9 cellular contexts compared by ENCODE assay signal in genomic region chr15:58458076-58458475, GRCh38. TPM values are rescaled to one million over a fixed set of nuclear protein-coding genes. Genes with fewer than 3 reads are reported as not detected.
DNase-seq lines count a peak whose midpoint lies in the region; ATAC-seq and TF ChIP-seq lines count a peak whose summit lies in the region.
"Had no signal": no experiment of that assay in that cellular context is flagged by ENCODE, and none has a peak within 500 bp of the region (broad histone marks: within the 10 kb centered on the region; RNA-seq: fewer than 3 reads in every experiment).

No MANE protein-coding gene starts in this region.

- no peaks in the 10 kb centered on the region for H3K9me3 Mint-ChIP-seq in activated naive CD8-positive, alpha-beta T cell (ENCODE audit: low read depth)

- DNase-seq in HUDEP-2 (lab: John Stamatoyannopoulos, UW; ENCODE audit: unreplicated experiment in 76 of 76), result no peak
- DNase-seq in NAMALWA (ENCODE audit: low spot score), result no peak
- no peak for DNase-seq in HK-2 (ENCODE audit: unreplicated experiment)
- DNase-seq in activated naive CD4-positive, alpha-beta T cell (lab: John Stamatoyannopoulos, UW), result no peak
- DNase-seq: NCI-H2171 had no signal

- peak overlapping the region; percentile 73 for H3K27ac ChIP-seq in BLaER1
- peak overlapping the region; percentile 72 to 77 for H3K27ac ChIP-seq in liver (ENCODE audit: low read depth in 1 of 2, low read length in 2 of 2)

- H3K4me3 ChIP-seq in BLaER1, result no peak overlapping the region
- no peak overlapping the region for H3K4me3 ChIP-seq in liver (ENCODE audit: low read depth in 1 of 3, low read length in 3 of 3)

- H3K9me3 ChIP-seq in BLaER1, result no peaks in the 10 kb centered on the region
- no peaks in the 10 kb centered on the region for H3K9me3 ChIP-seq in liver (ENCODE audit: control insufficient read depth in 4 of 4, low read length in 3 of 4)

- no peaks in the 10 kb centered on the region for H3K36me3 ChIP-seq in BLaER1
- H3K36me3 ChIP-seq in liver (ENCODE audit: control insufficient read depth in 4 of 4, insufficient read depth in 3 of 4, low read depth in 1 of 4, low read length in 3 of 4), result no peaks in the 10 kb centered on the region

- H3K4me1 ChIP-seq in BLaER1 (peaks cover 97% of the 10 kb centered on the region), liver (ENCODE audit: control insufficient read depth in 4 of 4, insufficient read depth in 4 of 4, low read length in 3 of 4) (peaks cover 13 to 29% (median 18%) of the 10 kb centered on the region in 4 donors)

- H3K4me1 Mint-ChIP-seq in activated naive CD8-positive, alpha-beta T cell (ENCODE audit: low read depth), result peaks cover 80% of the 10 kb centered on the region

- peak overlapping the region; percentile 11 for H3K4me3 Mint-ChIP-seq in activated naive CD8-positive, alpha-beta T cell

- peak; percentile 38 for ATAC-seq in HG03135 (IDR thresholded peaks at IDR 0.05; ENCODE audit: unreplicated experiment)

- peak overlapping the region; percentile 89 for H3K4me2 ChIP-seq in BLaER1

- H3K36me3 Mint-ChIP-seq in activated naive CD8-positive, alpha-beta T cell, result peaks cover 5% of the 10 kb centered on the region

- H3K9ac ChIP-seq in BLaER1 (peak overlapping the region; percentile 45; the same call in 1 of the 2 replicates), liver (ENCODE audit: low read depth in 1 of 2, low read length in 2 of 2) (no peak overlapping the region)

- no peak for TF ChIP-seq CTCF in liver (IDR thresholded peaks at IDR 0.05; ENCODE audit: low read depth, low read length, missing input control)

- peak; percentile 43 to 54 for TF ChIP-seq RAD21 in liver (IDR thresholded peaks at IDR 0.05)

- no peaks in the 10 kb centered on the region for H4K20me1 ChIP-seq in BLaER1

- H3K27me3 ChIP-seq in BLaER1 (no peaks in the 10 kb centered on the region), liver (ENCODE audit: control insufficient read depth in 4 of 4, insufficient read depth in 4 of 4, low read length in 3 of 4) (no peaks in the 10 kb centered on the region)

- no peaks in the 10 kb centered on the region for H3K27me3 Mint-ChIP-seq in activated naive CD8-positive, alpha-beta T cell

- peak overlapping the region; percentile 92 for H3K27ac Mint-ChIP-seq in activated naive CD8-positive, alpha-beta T cell

- WGBS in liver, result 23% methylated on average over 3 of the region's 3 CpGs

TF ChIP-seq in liver, 16 proteins besides CTCF, POLR2A, EP300 and RAD21:
- TF ChIP-seq RXRA (IDR thresholded peaks at IDR 0.05) (peak; percentile 71 to 86), EGR1 (IDR thresholded peaks at IDR 0.05; ENCODE audit: low read depth in 2 of 2) (peak; percentile 64 to 66), NR2F2 (IDR thresholded peaks at IDR 0.05) (no peak), HNF4A (conservative IDR thresholded peaks at IDR 0.05) (peak; percentile 93 to 96), SP1 (IDR thresholded peaks at IDR 0.05) (peak; percentile 67), FOXA2 (IDR thresholded peaks at IDR 0.05) (no peak), ATF3 (IDR thresholded peaks at IDR 0.05) (no peak), FOXA1 (IDR thresholded peaks at IDR 0.05) (no peak), JUND (IDR thresholded peaks at IDR 0.05) (peak; percentile 78 to 84), MAX (IDR thresholded peaks at IDR 0.05) (peak; percentile 79), HNF4G (IDR thresholded peaks at IDR 0.05) (peak; percentile 82)
- TF ChIP-seq, protein P1, sequence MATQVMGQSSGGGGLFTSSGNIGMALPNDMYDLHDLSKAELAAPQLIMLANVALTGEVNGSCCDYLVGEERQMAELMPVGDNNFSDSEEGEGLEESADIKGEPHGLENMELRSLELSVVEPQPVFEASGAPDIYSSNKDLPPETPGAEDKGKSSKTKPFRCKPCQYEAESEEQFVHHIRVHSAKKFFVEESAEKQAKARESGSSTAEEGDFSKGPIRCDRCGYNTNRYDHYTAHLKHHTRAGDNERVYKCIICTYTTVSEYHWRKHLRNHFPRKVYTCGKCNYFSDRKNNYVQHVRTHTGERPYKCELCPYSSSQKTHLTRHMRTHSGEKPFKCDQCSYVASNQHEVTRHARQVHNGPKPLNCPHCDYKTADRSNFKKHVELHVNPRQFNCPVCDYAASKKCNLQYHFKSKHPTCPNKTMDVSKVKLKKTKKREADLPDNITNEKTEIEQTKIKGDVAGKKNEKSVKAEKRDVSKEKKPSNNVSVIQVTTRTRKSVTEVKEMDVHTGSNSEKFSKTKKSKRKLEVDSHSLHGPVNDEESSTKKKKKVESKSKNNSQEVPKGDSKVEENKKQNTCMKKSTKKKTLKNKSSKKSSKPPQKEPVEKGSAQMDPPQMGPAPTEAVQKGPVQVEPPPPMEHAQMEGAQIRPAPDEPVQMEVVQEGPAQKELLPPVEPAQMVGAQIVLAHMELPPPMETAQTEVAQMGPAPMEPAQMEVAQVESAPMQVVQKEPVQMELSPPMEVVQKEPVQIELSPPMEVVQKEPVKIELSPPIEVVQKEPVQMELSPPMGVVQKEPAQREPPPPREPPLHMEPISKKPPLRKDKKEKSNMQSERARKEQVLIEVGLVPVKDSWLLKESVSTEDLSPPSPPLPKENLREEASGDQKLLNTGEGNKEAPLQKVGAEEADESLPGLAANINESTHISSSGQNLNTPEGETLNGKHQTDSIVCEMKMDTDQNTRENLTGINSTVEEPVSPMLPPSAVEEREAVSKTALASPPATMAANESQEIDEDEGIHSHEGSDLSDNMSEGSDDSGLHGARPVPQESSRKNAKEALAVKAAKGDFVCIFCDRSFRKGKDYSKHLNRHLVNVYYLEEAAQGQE (IDR thresholded peaks at IDR 0.05), result peak; percentile 50
- TF ChIP-seq, protein P2, sequence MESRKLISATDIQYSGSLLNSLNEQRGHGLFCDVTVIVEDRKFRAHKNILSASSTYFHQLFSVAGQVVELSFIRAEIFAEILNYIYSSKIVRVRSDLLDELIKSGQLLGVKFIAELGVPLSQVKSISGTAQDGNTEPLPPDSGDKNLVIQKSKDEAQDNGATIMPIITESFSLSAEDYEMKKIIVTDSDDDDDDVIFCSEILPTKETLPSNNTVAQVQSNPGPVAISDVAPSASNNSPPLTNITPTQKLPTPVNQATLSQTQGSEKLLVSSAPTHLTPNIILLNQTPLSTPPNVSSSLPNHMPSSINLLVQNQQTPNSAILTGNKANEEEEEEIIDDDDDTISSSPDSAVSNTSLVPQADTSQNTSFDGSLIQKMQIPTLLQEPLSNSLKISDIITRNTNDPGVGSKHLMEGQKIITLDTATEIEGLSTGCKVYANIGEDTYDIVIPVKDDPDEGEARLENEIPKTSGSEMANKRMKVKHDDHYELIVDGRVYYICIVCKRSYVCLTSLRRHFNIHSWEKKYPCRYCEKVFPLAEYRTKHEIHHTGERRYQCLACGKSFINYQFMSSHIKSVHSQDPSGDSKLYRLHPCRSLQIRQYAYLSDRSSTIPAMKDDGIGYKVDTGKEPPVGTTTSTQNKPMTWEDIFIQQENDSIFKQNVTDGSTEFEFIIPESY (IDR thresholded peaks at IDR 0.05), result no peak

RNA-seq across cellular contexts. Expression of gene LIPC, which starts 26.3 kb away (rescaled TPM):
- total RNA-seq in liver, result 100 to 1,000 TPM; 136 to 268 TPM
- 100 to 1,000 TPM in 1 of 2 donors, 10 to 100 TPM in 1; 60.1 to 126 TPM for polyA plus RNA-seq in liver
